In the genomic region with DNA sequence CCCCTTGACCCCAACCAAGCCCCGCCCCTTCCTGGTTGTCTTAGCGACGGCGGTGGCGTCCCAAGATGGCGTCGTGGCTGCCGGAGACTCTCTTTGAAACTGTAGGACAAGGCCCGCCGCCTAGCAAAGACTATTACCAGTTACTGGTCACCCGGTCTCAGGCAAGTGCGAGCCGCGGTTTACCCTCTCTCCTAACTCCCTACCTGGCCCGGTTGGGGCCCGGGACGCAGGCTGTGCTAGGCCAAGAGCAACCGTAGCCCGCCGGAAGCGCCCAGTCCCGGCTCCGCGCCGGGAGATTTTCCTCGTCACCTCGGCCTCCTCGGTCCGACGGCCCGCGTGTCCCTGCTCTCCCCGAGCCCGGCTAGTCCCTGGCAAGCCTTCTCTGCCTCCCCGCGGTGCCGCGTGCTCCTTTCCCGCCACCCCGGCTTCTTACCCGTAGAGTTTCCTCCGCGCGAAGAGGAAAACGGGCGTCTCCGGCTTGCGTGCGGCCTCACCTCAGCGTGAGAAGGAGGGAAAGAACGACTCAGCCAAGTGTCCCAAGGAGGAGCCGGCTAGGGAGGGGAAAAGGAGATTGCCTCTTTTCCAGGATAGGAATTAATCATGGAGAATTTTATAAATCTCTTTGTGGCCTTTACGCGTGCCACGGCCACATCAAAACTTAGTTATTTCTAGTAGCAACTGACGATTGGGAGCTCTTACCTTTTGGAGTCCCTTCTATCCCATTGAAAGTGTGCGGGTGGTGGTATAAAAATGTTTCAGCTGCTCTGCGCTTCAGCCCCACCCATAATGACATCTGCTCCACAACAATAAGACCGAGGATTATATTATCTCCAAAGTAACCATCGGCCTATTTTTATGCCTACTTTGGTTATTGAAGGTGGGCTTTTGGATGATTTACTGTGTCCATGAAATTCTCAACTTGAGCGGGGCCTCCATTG, we compare ENCODE assay signal across 8 cellular contexts. TPM values are rescaled to one million over a fixed set of nuclear protein-coding genes. Genes with fewer than 3 reads are reported as not detected.
DNase-seq lines count a peak whose midpoint lies in the region; ATAC-seq lines count a peak whose summit lies in the region.

A gene with protein sequence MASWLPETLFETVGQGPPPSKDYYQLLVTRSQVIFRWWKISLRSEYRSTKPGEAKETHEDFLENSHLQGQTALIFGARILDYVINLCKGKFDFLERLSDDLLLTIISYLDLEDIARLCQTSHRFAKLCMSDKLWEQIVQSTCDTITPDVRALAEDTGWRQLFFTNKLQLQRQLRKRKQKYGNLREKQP (plus strand): TSS at position 55 of the 938 bp plus-strand sequence. CDS start 11 bp downstream, at position 66.

- H3K27me3 ChIP-seq in BLaER1 treated with 17β-estradiol and CSF1 and Interleukin-3, amounts not matched to agents 10 nM and 100 nM, result no peaks in the 10 kb centered on the region

- no peaks in the 10 kb centered on the region for H3K9me3 ChIP-seq in BLaER1 treated with 17β-estradiol and CSF1 and Interleukin-3, amounts not matched to agents 10 nM and 100 nM (replicated peaks in 1 of 11)

- peak within 1 kb of the TSS; percentile 87 to 99 (median 97) for H3K27ac ChIP-seq in BLaER1 treated with 17β-estradiol and CSF1 and Interleukin-3, amounts not matched to agents 10 nM and 100 nM
- peak within 1 kb of the TSS; percentile 97 for H3K27ac ChIP-seq in epithelial cell of prostate

- H3K4me2 ChIP-seq in BLaER1 treated with 17β-estradiol and CSF1 and Interleukin-3, amounts not matched to agents 10 nM and 100 nM, result peak within 1 kb of the TSS; percentile 89 to 98 (median 95)

- POLR2A ChIA-PET in activated CD4-positive, alpha-beta memory T cell treated with anti-CD3 and anti-CD28 coated beads, Interleukin-2, amount 10 ng/mL, durations not matched to agents 7 days and 5 days (lab: Charles Lee), result interaction anchor here (0.9 to 4.4 kb wide), 9 partner anchors 10 to 120 kb away, joined by 3 to 39 read pairs (median 4); no protein-coding TSS in a partner anchor

- peak within 1 kb of the TSS; percentile 75 to 99 (median 94) for H3K4me3 ChIP-seq in BLaER1 treated with 17β-estradiol and CSF1 and Interleukin-3, amounts not matched to agents 10 nM and 100 nM

- ATAC-seq in HG03432 (IDR thresholded peaks at IDR 0.05; ENCODE audit: unreplicated experiment) (peak; percentile 76), naive B cell (ENCODE audit: low read depth in 2 of 2) (peak; percentile 64 to 68)
- ATAC-seq in stimulated activated effector memory CD8-positive, alpha-beta T cell treated with anti-CD3 and anti-CD28 coated beads, Interleukin-12 subunit alpha, Interleukin-12 subunit beta, amount 100 ng/mL, for 72 hours, result peak; percentile 77

- H3K27ac Mint-ChIP-seq in activated CD4-positive, alpha-beta memory T cell treated with anti-CD3 and anti-CD28 coated beads, Interleukin-2, amount 10 ng/mL, durations not matched to agents 7 days and 5 days, result peak within 1 kb of the TSS; percentile 98
- H3K27ac Mint-ChIP-seq in naive B cell, result peak within 1 kb of the TSS; percentile 97 to 100 (median 100)
- H3K27ac Mint-ChIP-seq in stimulated activated effector memory CD8-positive, alpha-beta T cell treated with anti-CD3 and anti-CD28 coated beads, Interleukin-12 subunit alpha, Interleukin-12 subunit beta, amount 100 ng/mL, for 72 hours, result peak within 1 kb of the TSS; percentile 99

- H4K20me1 ChIP-seq in BLaER1 treated with 17β-estradiol and CSF1 and Interleukin-3, amounts not matched to agents 10 nM and 100 nM, result peaks cover 26 to 37% (median 32%) of the 10 kb centered on the region in 11 experiments

- peaks cover 51% of the 10 kb centered on the region for H3K4me1 Mint-ChIP-seq in activated CD4-positive, alpha-beta memory T cell treated with anti-CD3 and anti-CD28 coated beads, Interleukin-2, amount 10 ng/mL, durations not matched to agents 7 days and 5 days
- peaks cover 25 to 39% (median 36%) of the 10 kb centered on the region in 3 donors for H3K4me1 Mint-ChIP-seq in naive B cell
- H3K4me1 Mint-ChIP-seq in stimulated activated effector memory CD8-positive, alpha-beta T cell treated with anti-CD3 and anti-CD28 coated beads, Interleukin-12 subunit alpha, Interleukin-12 subunit beta, amount 100 ng/mL, for 72 hours, result peaks cover 24% of the 10 kb centered on the region

- CTCF ChIA-PET in activated CD4-positive, alpha-beta memory T cell treated with anti-CD3 and anti-CD28 coated beads, Interleukin-2, amount 10 ng/mL, durations not matched to agents 7 days and 5 days (lab: Charles Lee), result interaction anchor here (2.8 to 3.5 kb wide), 2 partner anchors 12 to 121 kb away, joined by 11 to 21 read pairs; no protein-coding TSS in a partner anchor

- H3K4me1 ChIP-seq in BLaER1 treated with 17β-estradiol and CSF1 and Interleukin-3, amounts not matched to agents 10 nM and 100 nM, result peaks cover 21 to 46% (median 39%) of the 10 kb centered on the region in 10 experiments

- H3K9ac ChIP-seq in BLaER1 treated with 17β-estradiol and CSF1 and Interleukin-3, amounts not matched to agents 10 nM and 100 nM, result peak within 1 kb of the TSS; percentile 89 to 100 (median 96)

- H3K36me3 Mint-ChIP-seq in activated CD4-positive, alpha-beta memory T cell treated with anti-CD3 and anti-CD28 coated beads, Interleukin-2, amount 10 ng/mL, durations not matched to agents 7 days and 5 days (ENCODE audit: low read depth), result peaks cover 41% of the 10 kb centered on the region
- H3K36me3 Mint-ChIP-seq in naive B cell, result peaks cover 0 to 18% of the 10 kb centered on the region in 2 donors
- peaks cover 42% of the 10 kb centered on the region for H3K36me3 Mint-ChIP-seq in stimulated activated effector memory CD8-positive, alpha-beta T cell treated with anti-CD3 and anti-CD28 coated beads, Interleukin-12 subunit alpha, Interleukin-12 subunit beta, amount 100 ng/mL, for 72 hours

- H3K9me3 Mint-ChIP-seq in activated CD4-positive, alpha-beta memory T cell treated with anti-CD3 and anti-CD28 coated beads, Interleukin-2, amount 10 ng/mL, durations not matched to agents 7 days and 5 days, result no peaks in the 10 kb centered on the region
- peaks cover 0 to 5% (median 0%) of the 10 kb centered on the region in 7 donors for H3K9me3 Mint-ChIP-seq in naive B cell
- H3K9me3 Mint-ChIP-seq in stimulated activated effector memory CD8-positive, alpha-beta T cell treated with anti-CD3 and anti-CD28 coated beads, Interleukin-12 subunit alpha, Interleukin-12 subunit beta, amount 100 ng/mL, for 72 hours, result no peaks in the 10 kb centered on the region

- H3K4me3 Mint-ChIP-seq in activated CD4-positive, alpha-beta memory T cell treated with anti-CD3 and anti-CD28 coated beads, Interleukin-2, amount 10 ng/mL, durations not matched to agents 7 days and 5 days, result peak within 1 kb of the TSS; percentile 93
- peak within 1 kb of the TSS; percentile 95 to 100 (median 100) for H3K4me3 Mint-ChIP-seq in naive B cell
- H3K4me3 Mint-ChIP-seq in stimulated activated effector memory CD8-positive, alpha-beta T cell treated with anti-CD3 and anti-CD28 coated beads, Interleukin-12 subunit alpha, Interleukin-12 subunit beta, amount 100 ng/mL, for 72 hours, result peak within 1 kb of the TSS; percentile 98

- DNase-seq in GM19240 (ENCODE audit: insufficient read length, low spot score), result peak; percentile 56
- DNase-seq in NCI-H748 treated with DMSO at 0.1 percent for 48 hours (lab: John Stamatoyannopoulos, UW), result peak; percentile 83
- peak; percentile 90 for DNase-seq in activated CD4-positive, alpha-beta memory T cell treated with anti-CD3 and anti-CD28 coated beads, Interleukin-2, amount 10 ng/mL, durations not matched to agents 7 days and 5 days
- no peak for DNase-seq in epithelial cell of prostate (ENCODE audit: low read depth, low spot score)
- DNase-seq in naive B cell, result no peak
- no peak for DNase-seq in stimulated activated effector memory CD8-positive, alpha-beta T cell treated with anti-CD3 and anti-CD28 coated beads, Interleukin-12 subunit alpha, Interleukin-12 subunit beta, amount 100 ng/mL, for 72 hours (ENCODE audit: low spot score in 2 of 2)

- H3K27me3 Mint-ChIP-seq in activated CD4-positive, alpha-beta memory T cell treated with anti-CD3 and anti-CD28 coated beads, Interleukin-2, amount 10 ng/mL, durations not matched to agents 7 days and 5 days, result no peaks in the 10 kb centered on the region
- H3K27me3 Mint-ChIP-seq in naive B cell, result no peaks in the 10 kb centered on the region

- peaks cover 6 to 20% (median 14%) of the 10 kb centered on the region in 11 experiments; a peak in 21 of 22 replicates for H3K36me3 ChIP-seq in BLaER1 treated with 17β-estradiol and CSF1 and Interleukin-3, amounts not matched to agents 10 nM and 100 nM

RNA-seq across cellular contexts. Expression of the gene that starts here (rescaled TPM):
- total RNA-seq in activated CD4-positive, alpha-beta memory T cell treated with anti-CD3 and anti-CD28 coated beads, Interleukin-2, amount 10 ng/mL, durations not matched to agents 7 days and 5 days, result 1 to 10 TPM in 1 of 2 experiments, under 1 TPM in 1; 0.71 to 1.1 TPM
- polyA plus RNA-seq in naive B cell (ENCODE audit: low read depth in 6 of 6), result 1 to 10 TPM in 1 of 6 donors, under 1 TPM in 4, not detected in 1; 0.24 to 1.4 (median 0.76) TPM

Comparison
In these comparisons a context has a peak if more than half of its experiments do, and no peak if none do; other contexts are left out.
1. DNase-seq: peak in GM19240 (single experiment), NCI-H748 treated with DMSO at 0.1 percent for 48 hours (single experiment) and activated CD4-positive, alpha-beta memory T cell treated with anti-CD3 and anti-CD28 coated beads, Interleukin-2, amount 10 ng/mL, durations not matched to agents 7 days and 5 days (single experiment); none in epithelial cell of prostate (single experiment), naive B cell (single experiment) and stimulated activated effector memory CD8-positive, alpha-beta T cell treated with anti-CD3 and anti-CD28 coated beads, Interleukin-12 subunit alpha, Interleukin-12 subunit beta, amount 100 ng/mL, for 72 hours (0 of 2).
2. Peak in every context shown above with its lines, with median percentiles within 50 percentile points of each other: ATAC-seq, H3K27ac Mint-ChIP-seq and H3K4me3 Mint-ChIP-seq.